Comparison of ENCODE assay signal across 19 cellular contexts in genomic region chr22:45877651-45878050, GRCh38.
A peak's percentile ranks its signal among the peaks of the same experiment; 100 is the strongest.
DNase-seq lines count a peak whose midpoint lies in the region; ATAC-seq and TF ChIP-seq lines count a peak whose summit lies in the region.
"Had no signal": no experiment of that assay in that cellular context is flagged by ENCODE, and none has a peak within 500 bp of the region (broad histone marks: within the 10 kb centered on the region; RNA-seq: fewer than 3 reads in every experiment).

No MANE protein-coding gene starts in this region.

- H3K9me3 ChIP-seq in neural progenitor cell (ENCODE audit: low read depth), result no peaks in the 10 kb centered on the region
- H3K9me3 ChIP-seq: body of pancreas, prostate gland had no signal

- H3K9ac ChIP-seq in neural progenitor cell, result no peak overlapping the region

- no peaks in the 10 kb centered on the region for H3K4me1 Mint-ChIP-seq in activated naive CD8-positive, alpha-beta T cell treated with anti-CD3 and anti-CD28 coated beads, Interleukin-2, amount 10 ng/mL, durations not matched to agents 7 days and 5 days
- no peaks in the 10 kb centered on the region for H3K4me1 Mint-ChIP-seq in activated naive CD8-positive, alpha-beta T cell treated with anti-CD3 and anti-CD28 coated beads, Interleukin-2, amount 50 U/mL, for 24 hours
- peaks cover 51% of the 10 kb centered on the region for H3K4me1 Mint-ChIP-seq in neural progenitor cell

- no peak overlapping the region for H3K27ac ChIP-seq in neural progenitor cell
- H3K27ac ChIP-seq: body of pancreas, prostate gland, SJSA1, tibial nerve had no signal

- ATAC-seq in activated naive CD8-positive, alpha-beta T cell treated with anti-CD3 and anti-CD28 coated beads, Interleukin-2, amount 10 ng/mL, durations not matched to agents 7 days and 5 days (ENCODE audit: low read depth), result no peak
- no peak for ATAC-seq in activated naive CD8-positive, alpha-beta T cell treated with anti-CD3 and anti-CD28 coated beads, Interleukin-2, amount 50 U/mL, for 24 hours
- ATAC-seq: body of pancreas, WTC11 had no signal

- peak; percentile 4 for DNase-seq in activated naive CD8-positive, alpha-beta T cell treated with anti-CD3 and anti-CD28 coated beads, Interleukin-2, amount 10 ng/mL, durations not matched to agents 7 days and 5 days
- no peak for DNase-seq in activated naive CD8-positive, alpha-beta T cell treated with anti-CD3 and anti-CD28 coated beads, Interleukin-2, amount 50 U/mL, for 24 hours
- peak; percentile 42 for DNase-seq in NCI-H69 (lab: John Stamatoyannopoulos, UW)
- DNase-seq in neural progenitor cell (ENCODE audit: low spot score), result no peak
- DNase-seq in ureter (ENCODE audit: low spot score), result peak; percentile 37
- DNase-seq in NCI-H774 (lab: John Stamatoyannopoulos, UW), result no peak
- DNase-seq in kidney tubule cell (ENCODE audit: low spot score), result no peak
- DNase-seq: activated CD4-positive, alpha-beta T cell treated with anti-CD3 and anti-CD28 coated beads, Interleukin-2, amount 50 U/mL, for 48 hours; C1 segment of cervical spinal cord; cerebellar nuclear complex; mesenchymal stem cell; NCI-H187 treated with DMSO at 0.1 percent for 48 hours; NCI-H226 had no signal

- no peaks in the 10 kb centered on the region for H3K36me3 Mint-ChIP-seq in activated naive CD8-positive, alpha-beta T cell treated with anti-CD3 and anti-CD28 coated beads, Interleukin-2, amount 10 ng/mL, durations not matched to agents 7 days and 5 days
- no peaks in the 10 kb centered on the region for H3K36me3 Mint-ChIP-seq in activated naive CD8-positive, alpha-beta T cell treated with anti-CD3 and anti-CD28 coated beads, Interleukin-2, amount 50 U/mL, for 24 hours (ENCODE audit: low read depth)
- H3K36me3 Mint-ChIP-seq in neural progenitor cell, result peaks cover 2% of the 10 kb centered on the region
- H3K36me3 Mint-ChIP-seq: WTC11 had no signal

- no peak overlapping the region for H2AFZ ChIP-seq in neural progenitor cell (replicated peaks)

- H3K79me2 ChIP-seq in neural progenitor cell (ENCODE audit: low read depth), result no peaks in the 10 kb centered on the region

- no peak overlapping the region for H3K4me3 ChIP-seq in neural progenitor cell
- H3K4me3 ChIP-seq: body of pancreas, prostate gland, SJSA1, tibial nerve had no signal

- H3K4me2 ChIP-seq in neural progenitor cell, result peak overlapping the region; percentile 69

- TF ChIP-seq CTCF in neural progenitor cell (IDR thresholded peaks at IDR 0.05), result no peak

- peaks cover 13% of the 10 kb centered on the region for H3F3A ChIP-seq in neural progenitor cell (ENCODE audit: low read depth)

- no peaks in the 10 kb centered on the region for H3K36me3 ChIP-seq in neural progenitor cell
- H3K36me3 ChIP-seq: prostate gland, SJSA1, tibial nerve had no signal

- H3K9me3 Mint-ChIP-seq in activated naive CD8-positive, alpha-beta T cell treated with anti-CD3 and anti-CD28 coated beads, Interleukin-2, amount 10 ng/mL, durations not matched to agents 7 days and 5 days, result no peaks in the 10 kb centered on the region
- H3K9me3 Mint-ChIP-seq in activated naive CD8-positive, alpha-beta T cell treated with anti-CD3 and anti-CD28 coated beads, Interleukin-2, amount 50 U/mL, for 24 hours, result peaks cover 8% of the 10 kb centered on the region
- peaks cover 22% of the 10 kb centered on the region for H3K9me3 Mint-ChIP-seq in neural progenitor cell

- POLR2A ChIA-PET in activated naive CD8-positive, alpha-beta T cell treated with anti-CD3 and anti-CD28 coated beads, Interleukin-2, amount 10 ng/mL, durations not matched to agents 7 days and 5 days (lab: Charles Lee), result no interaction called here

- peaks cover 32% of the 10 kb centered on the region for H3K27me3 ChIP-seq in neural progenitor cell
- H3K27me3 ChIP-seq: body of pancreas, SJSA1 had no signal

- peaks cover 40% of the 10 kb centered on the region for H3K4me1 ChIP-seq in neural progenitor cell
- H3K4me1 ChIP-seq: prostate gland had no signal

- H3K27ac Mint-ChIP-seq in activated naive CD8-positive, alpha-beta T cell treated with anti-CD3 and anti-CD28 coated beads, Interleukin-2, amount 10 ng/mL, durations not matched to agents 7 days and 5 days, result no peak overlapping the region
- H3K27ac Mint-ChIP-seq in activated naive CD8-positive, alpha-beta T cell treated with anti-CD3 and anti-CD28 coated beads, Interleukin-2, amount 50 U/mL, for 24 hours, result no peak overlapping the region
- H3K27ac Mint-ChIP-seq in neural progenitor cell, result peak overlapping the region; percentile 76
- H3K27ac Mint-ChIP-seq: stimulated activated naive CD8-positive, alpha-beta T cell treated with anti-CD3 and anti-CD28 coated beads, Interleukin-15, Interleukin-2, amounts not matched to agents 100 ng/mL and 50 ng/mL, for 24 hours; WTC11 had no signal

- no peak overlapping the region for H3K4me3 Mint-ChIP-seq in activated naive CD8-positive, alpha-beta T cell treated with anti-CD3 and anti-CD28 coated beads, Interleukin-2, amount 10 ng/mL, durations not matched to agents 7 days and 5 days
- no peak overlapping the region for H3K4me3 Mint-ChIP-seq in activated naive CD8-positive, alpha-beta T cell treated with anti-CD3 and anti-CD28 coated beads, Interleukin-2, amount 50 U/mL, for 24 hours
- H3K4me3 Mint-ChIP-seq in neural progenitor cell, result peak overlapping the region; percentile 70
- H3K4me3 Mint-ChIP-seq: stimulated activated naive CD8-positive, alpha-beta T cell treated with anti-CD3 and anti-CD28 coated beads, Interleukin-15, Interleukin-2, amounts not matched to agents 100 ng/mL and 50 ng/mL, for 24 hours; WTC11 had no signal

- H4K20me1 ChIP-seq in neural progenitor cell (ENCODE audit: low read depth), result no peaks in the 10 kb centered on the region

- H3K27me3 Mint-ChIP-seq in activated naive CD8-positive, alpha-beta T cell treated with anti-CD3 and anti-CD28 coated beads, Interleukin-2, amount 10 ng/mL, durations not matched to agents 7 days and 5 days, result peaks cover 51% of the 10 kb centered on the region
- peaks cover 48% of the 10 kb centered on the region for H3K27me3 Mint-ChIP-seq in activated naive CD8-positive, alpha-beta T cell treated with anti-CD3 and anti-CD28 coated beads, Interleukin-2, amount 50 U/mL, for 24 hours
- H3K27me3 Mint-ChIP-seq in neural progenitor cell (ENCODE audit: insufficient read depth, low read depth), result peaks cover 11% of the 10 kb centered on the region

Comparison
In these comparisons a context has a peak if more than half of its experiments do, and no peak if none do; other contexts are left out.
1. DNase-seq: peak in activated naive CD8-positive, alpha-beta T cell treated with anti-CD3 and anti-CD28 coated beads, Interleukin-2, amount 10 ng/mL, durations not matched to agents 7 days and 5 days (single experiment), NCI-H69 (single experiment) and ureter (single experiment); none in activated naive CD8-positive, alpha-beta T cell treated with anti-CD3 and anti-CD28 coated beads, Interleukin-2, amount 50 U/mL, for 24 hours (single experiment), neural progenitor cell (single experiment), NCI-H774 (single experiment) and kidney tubule cell (single experiment).